Comparison of ENCODE assay signal across 20 cellular contexts in the genomic region with DNA sequence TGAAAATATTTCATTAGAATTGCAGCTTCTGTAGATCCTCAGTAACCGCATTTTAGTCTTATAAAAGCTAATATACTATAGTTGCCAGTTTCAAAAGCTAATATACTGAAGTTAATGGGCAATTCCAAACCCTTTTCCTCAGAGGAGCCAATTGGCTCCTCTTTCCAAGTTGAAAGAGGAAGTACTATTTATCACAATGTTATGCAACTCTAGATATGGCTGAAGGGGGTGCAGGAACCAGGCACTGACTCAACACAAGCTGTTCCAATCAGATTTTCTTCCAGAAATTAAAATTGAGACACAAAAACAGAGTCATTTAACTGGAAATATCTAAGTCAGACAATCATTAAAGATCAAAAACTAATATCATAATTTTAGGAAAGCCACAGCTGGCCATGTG.
"Had no signal": no experiment of that assay in that cellular context is flagged by ENCODE, and none has a peak within 500 bp of the region (broad histone marks: within the 10 kb centered on the region; RNA-seq: fewer than 3 reads in every experiment).

No MANE protein-coding gene starts in this region.

- H3K4me1 Mint-ChIP-seq: activated naive CD4-positive, alpha-beta T cell treated with anti-CD3 and anti-CD28 coated beads, Interleukin-2, amount 50 U/mL, for 24 hours; naive thymus-derived CD8-positive, alpha-beta T cell had no signal

- H3K27me3 ChIP-seq: esophagus squamous epithelium, right lobe of liver, suprapubic skin, vagina had no signal

- H3K4me3 Mint-ChIP-seq: activated naive CD4-positive, alpha-beta T cell treated with anti-CD3 and anti-CD28 coated beads, Interleukin-2, amount 50 U/mL, for 24 hours; activated T-cell treated with anti-CD3 and anti-CD28 coated beads, Interleukin-2, amount 50 U/mL, for 72 hours; naive thymus-derived CD8-positive, alpha-beta T cell; stimulated activated naive CD8-positive, alpha-beta T cell treated with anti-CD3 and anti-CD28 coated beads, Interleukin-15, Interleukin-2, amounts not matched to agents 100 ng/mL and 50 ng/mL, for 24 hours had no signal

- H3K27ac Mint-ChIP-seq: activated naive CD4-positive, alpha-beta T cell treated with anti-CD3 and anti-CD28 coated beads, Interleukin-2, amount 50 U/mL, for 24 hours; activated T-cell treated with anti-CD3 and anti-CD28 coated beads, Interleukin-2, amount 50 U/mL, for 72 hours; naive thymus-derived CD8-positive, alpha-beta T cell; stimulated activated naive CD8-positive, alpha-beta T cell treated with anti-CD3 and anti-CD28 coated beads, Interleukin-15, Interleukin-2, amounts not matched to agents 100 ng/mL and 50 ng/mL, for 24 hours had no signal

- H3K4me3 ChIP-seq: esophagus squamous epithelium, lower lobe of right lung, ovary, psoas muscle, right lobe of liver, suprapubic skin, vagina had no signal

- H3K36me3 Mint-ChIP-seq: activated naive CD4-positive, alpha-beta T cell treated with anti-CD3 and anti-CD28 coated beads, Interleukin-2, amount 50 U/mL, for 24 hours; naive thymus-derived CD8-positive, alpha-beta T cell had no signal

- H3K36me3 ChIP-seq: esophagus squamous epithelium, lower lobe of right lung, ovary, right lobe of liver, suprapubic skin, vagina had no signal

- H3K9me3 ChIP-seq: esophagus squamous epithelium, lower lobe of right lung, ovary, psoas muscle, right lobe of liver, suprapubic skin, vagina had no signal

- DNase-seq: activated CD4-positive, alpha-beta T cell treated with anti-CD3 and anti-CD28 coated beads, Interleukin-2, amount 50 U/mL, for 1 hour; activated effector memory CD4-positive, alpha-beta T cell treated with anti-CD3 and anti-CD28 coated beads, Interleukin-2, amount 50 U/mL, for 16 hours; activated T-cell treated with anti-CD3 and anti-CD28 coated beads, Interleukin-2, amount 50 U/mL, for 72 hours; dermis blood vessel endothelial cell; effector memory CD4-positive, alpha-beta T cell; esophagus squamous epithelium; lower lobe of right lung; naive thymus-derived CD8-positive, alpha-beta T cell; ovary; psoas muscle; right lobe of liver; small intestine; stimulated activated CD4-positive, alpha-beta T cell treated with anti-CD3 and anti-CD28 coated beads, Interleukin-15, amount 100 ng/mL, for 24 hours; stimulated activated CD4-positive, alpha-beta T cell treated with anti-CD3 and anti-CD28 coated beads, Interleukin-2, amount 100 ng/mL, for 48 hours; trophoblast cell had no signal

- ATAC-seq: activated CD4-positive, CD25-positive, alpha-beta regulatory T cell treated with anti-CD3 and anti-CD28 coated beads, Interleukin-2, amount 50 U/mL, for 24 hours; activated T-cell treated with anti-CD3 and anti-CD28 coated beads, Interleukin-2, amount 50 U/mL, for 72 hours; lower lobe of right lung; naive thymus-derived CD8-positive, alpha-beta T cell; psoas muscle; right lobe of liver had no signal

- H3K27me3 Mint-ChIP-seq: activated naive CD4-positive, alpha-beta T cell treated with anti-CD3 and anti-CD28 coated beads, Interleukin-2, amount 50 U/mL, for 24 hours; naive thymus-derived CD8-positive, alpha-beta T cell; stimulated activated naive CD8-positive, alpha-beta T cell treated with anti-CD3 and anti-CD28 coated beads, Interleukin-15, Interleukin-2, amounts not matched to agents 100 ng/mL and 50 ng/mL, for 24 hours had no signal

- H3K4me1 ChIP-seq: esophagus squamous epithelium, lower lobe of right lung, psoas muscle, right lobe of liver, suprapubic skin, vagina had no signal

- H3K27ac ChIP-seq: esophagus squamous epithelium, lower lobe of right lung, ovary, psoas muscle, right lobe of liver, suprapubic skin, vagina had no signal
